14 cellular contexts compared by ENCODE assay signal in genomic region chr14:105337966-105338365, GRCh38. TPM values are rescaled to one million over a fixed set of nuclear protein-coding genes. Genes with fewer than 3 reads are reported as not detected.
DNase-seq lines count a peak whose midpoint lies in the region; ATAC-seq and TF ChIP-seq lines count a peak whose summit lies in the region.
"Had no signal": no experiment of that assay in that cellular context is flagged by ENCODE, and none has a peak within 500 bp of the region (broad histone marks: within the 10 kb centered on the region; RNA-seq: fewer than 3 reads in every experiment).

No MANE protein-coding gene starts in this region.

- TF ChIP-seq CTCF in chondrocyte (IDR thresholded peaks at IDR 0.05): no peak

- no peaks in the 10 kb centered on the region for H3K4me1 ChIP-seq in aorta (ENCODE audit: control insufficient read depth in 1 of 2, insufficient read depth in 2 of 2, low read length in 2 of 2)
- H3K4me1 ChIP-seq: prostate gland had no signal

- H3K27me3 ChIP-seq in aorta (ENCODE audit: control insufficient read depth in 1 of 2, insufficient read depth in 2 of 2, low read length in 1 of 2): no peaks in the 10 kb centered on the region
- H3K27me3 ChIP-seq: hepatocyte had no signal

- H3K4me3 ChIP-seq in aorta (ENCODE audit: low read length in 2 of 2): no peak overlapping the region
- H3K4me3 ChIP-seq: hepatocyte, prostate gland had no signal

- 8 to 15% methylated on average over 10 of the region's 10 CpGs for whole genome bisulfite sequencing in aorta, 2 donors

- no peaks in the 10 kb centered on the region for H3K9me3 Mint-ChIP-seq in chondrocyte (ENCODE audit: low read depth)
- H3K9me3 Mint-ChIP-seq: effector memory CD8-positive, alpha-beta T cell had no signal

- no peaks in the 10 kb centered on the region for H3K36me3 ChIP-seq in aorta (ENCODE audit: control insufficient read depth in 1 of 2, insufficient read depth in 2 of 2, low read length in 1 of 2)
- H3K36me3 ChIP-seq: prostate gland had no signal

- H3K9me3 ChIP-seq in aorta (ENCODE audit: control insufficient read depth, low read length): no peaks in the 10 kb centered on the region
- H3K9me3 ChIP-seq: prostate gland had no signal

- H3K4me1 Mint-ChIP-seq in chondrocyte (ENCODE audit: low read depth): peaks cover 15% of the 10 kb centered on the region

- intact Hi-C loops in aorta (cut with DNase I): no loop called here

- ATAC-seq in aorta (ENCODE audit: low FRiP score): peak; percentile 33
- ATAC-seq in GM21717 (IDR thresholded peaks at IDR 0.05; ENCODE audit: unreplicated experiment): no peak
- ATAC-seq: effector memory CD8-positive, alpha-beta T cell had no signal

- no peak overlapping the region for H3K27ac ChIP-seq in aorta (ENCODE audit: low read depth in 1 of 2, low read length in 2 of 2)
- H3K27ac ChIP-seq: hepatocyte, prostate gland had no signal

- H3K4me3 Mint-ChIP-seq in chondrocyte (ENCODE audit: unreplicated experiment): no peak overlapping the region
- H3K4me3 Mint-ChIP-seq: effector memory CD8-positive, alpha-beta T cell had no signal

- peak; percentile 8 for DNase-seq in MV-4-11 (lab: John Stamatoyannopoulos, UW)
- DNase-seq in fibroblast of gingiva (ENCODE audit: low read depth): peak; percentile 56
- DNase-seq in midbrain (lab: John Stamatoyannopoulos, UW): peak; percentile 68
- peak in 1 of 2 donors; percentile 59 for DNase-seq in aorta
- no peak for DNase-seq in NCI-H2107 treated with DMSO at 0.1 percent for 48 hours (lab: John Stamatoyannopoulos, UW; ENCODE audit: unreplicated experiment)
- DNase-seq in chondrocyte (ENCODE audit: low spot score): no peak
- DNase-seq: Calu3; effector memory CD8-positive, alpha-beta T cell; HCEC 1CT; NCI-H1417 treated with DMSO at 0.1 percent for 48 hours; NCI-H69 had no signal

- H3K27ac Mint-ChIP-seq in chondrocyte (ENCODE audit: unreplicated experiment): no peak overlapping the region
- H3K27ac Mint-ChIP-seq: effector memory CD8-positive, alpha-beta T cell had no signal

- H3K36me3 Mint-ChIP-seq in chondrocyte (ENCODE audit: low read depth): no peaks in the 10 kb centered on the region

- no peaks in the 10 kb centered on the region for H3K27me3 Mint-ChIP-seq in chondrocyte (ENCODE audit: low read depth)
- H3K27me3 Mint-ChIP-seq: effector memory CD8-positive, alpha-beta T cell had no signal

RNA-seq across cellular contexts. Expression of gene PACS2, which starts 23.4 kb away (rescaled TPM):
- total RNA-seq in aorta (10 to 100 TPM; 71.3 to 98.5 TPM), chondrocyte (82.6 to 89.5 TPM (median 87.1 TPM) in 3 replicates)
- 100 to 1,000 TPM in 1 of 2 donors, 10 to 100 TPM in 1; 17.2 to 140 TPM for polyA plus RNA-seq in aorta

RNA-seq across cellular contexts. Expression of gene BRF1, which starts 37.2 kb away (rescaled TPM):
- total RNA-seq in aorta (10 to 100 TPM; 25.2 to 44.3 TPM), chondrocyte (26.1 to 31.0 TPM (median 26.2 TPM) in 3 replicates)
- polyA plus RNA-seq in aorta: 10 to 100 TPM in 1 of 2 donors, 1 to 10 TPM in 1; 7.1 to 34.1 TPM

Comparison
In these comparisons a context has a peak if more than half of its experiments do, and no peak if none do; other contexts are left out.
1. DNase-seq: peak in MV-4-11 (single experiment), fibroblast of gingiva (single experiment) and midbrain (single experiment); none in NCI-H2107 treated with DMSO at 0.1 percent for 48 hours (single experiment) and chondrocyte (single experiment).